Comparison of ENCODE assay signal across 1 cellular context in the genomic region with DNA sequence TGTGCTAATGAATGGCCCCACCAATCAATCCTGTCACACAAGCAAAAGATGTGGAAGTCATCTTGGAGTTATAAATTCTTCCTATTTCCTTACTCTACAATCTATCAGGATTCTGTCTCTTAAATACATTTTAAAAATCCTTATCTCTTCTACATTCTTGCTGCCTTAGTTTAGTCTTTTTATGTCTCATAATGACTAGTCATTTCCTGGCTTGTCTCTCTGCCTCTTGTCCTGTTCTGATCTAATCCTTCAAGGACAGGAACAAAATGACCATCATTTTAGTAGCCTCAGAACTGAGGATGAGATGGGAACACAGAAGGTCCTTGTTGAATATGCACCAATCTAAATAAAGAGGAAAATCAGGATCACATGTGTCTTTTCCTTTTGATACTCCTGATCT.
TF ChIP-seq lines count a peak whose summit lies in the region.

No MANE protein-coding gene starts in this region.

TF ChIP-seq in IMR-90, 13 proteins besides CTCF, POLR2A, EP300 and RAD21 (continued from another document):
- TF ChIP-seq, protein P1, sequence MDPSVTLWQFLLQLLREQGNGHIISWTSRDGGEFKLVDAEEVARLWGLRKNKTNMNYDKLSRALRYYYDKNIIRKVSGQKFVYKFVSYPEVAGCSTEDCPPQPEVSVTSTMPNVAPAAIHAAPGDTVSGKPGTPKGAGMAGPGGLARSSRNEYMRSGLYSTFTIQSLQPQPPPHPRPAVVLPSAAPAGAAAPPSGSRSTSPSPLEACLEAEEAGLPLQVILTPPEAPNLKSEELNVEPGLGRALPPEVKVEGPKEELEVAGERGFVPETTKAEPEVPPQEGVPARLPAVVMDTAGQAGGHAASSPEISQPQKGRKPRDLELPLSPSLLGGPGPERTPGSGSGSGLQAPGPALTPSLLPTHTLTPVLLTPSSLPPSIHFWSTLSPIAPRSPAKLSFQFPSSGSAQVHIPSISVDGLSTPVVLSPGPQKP (IDR thresholded peaks at IDR 0.05; ENCODE audit: borderline replicate concordance, low read depth, low read length) = no peak
- TF ChIP-seq CEBPB (IDR thresholded peaks at IDR 0.05; ENCODE audit: low read depth, low read length) = no peak
- TF ChIP-seq SMC3 (IDR thresholded peaks at IDR 0.05; ENCODE audit: low read depth, low read length) = no peak
- TF ChIP-seq FOS (IDR thresholded peaks at IDR 0.05; ENCODE audit: low read depth, low read length) = 0 out of 2 replicates have a peak, but pooled peaks have one; percentile 55
- TF ChIP-seq RFX5 (IDR thresholded peaks at IDR 0.05; ENCODE audit: low read depth, low read length) = no peak
- TF ChIP-seq MXI1 (IDR thresholded peaks at IDR 0.05; ENCODE audit: borderline replicate concordance, low read depth, low read length) = no peak
TF ChIP-seq in IMR-90: peak in this region for 2.
